Comparison of ENCODE assay signal across 38 cellular contexts in genomic region chr6:22332216-22332615, GRCh38. TPM values are rescaled to one million over a fixed set of nuclear protein-coding genes. Genes with fewer than 3 reads are reported as not detected.
"Had no signal": no experiment of that assay in that cellular context is flagged by ENCODE, and none has a peak within 500 bp of the region (broad histone marks: within the 10 kb centered on the region; RNA-seq: fewer than 3 reads in every experiment).

No MANE protein-coding gene starts in this region.

- H3K9me3 Mint-ChIP-seq: activated B cell treated with CpG ODN at 0.5 μM for 24 hours; activated CD4-positive, alpha-beta T cell treated with anti-CD3 and anti-CD28 coated beads, Interleukin-2, amount 10 ng/mL, durations not matched to agents 24 days and 14 days; activated naive CD4-positive, alpha-beta T cell treated with anti-CD3 and anti-CD28 coated beads, Interleukin-2, amount 50 U/mL, for 24 hours; activated naive CD8-positive, alpha-beta T cell treated with anti-CD3 and anti-CD28 coated beads for 36 hours; activated naive CD8-positive, alpha-beta T cell treated with anti-CD3 and anti-CD28 coated beads, Interleukin-2, amount 50 U/mL, for 24 hours; activated T-helper 2 cell treated with anti-CD3 and anti-CD28 coated beads, Interferon-gamma antibody, Interleukin-2, Interleukin-4, amounts not matched to agents 10 μg/mL and 5 μg/mL and 100 μg/mL, durations not matched to agents 14 hours and 24 hours and 36 hours; T-helper 2 cell treated with Interferon-gamma antibody and Interleukin-4, amounts not matched to agents 5 μg/mL and 100 μg/mL, for 36 hours had no signal

- H3K4me3 ChIP-seq: adrenal gland, body of pancreas, esophagus muscularis mucosa, gastrocnemius medialis, heart left ventricle had no signal

- ATAC-seq: activated CD4-positive, alpha-beta T cell treated with anti-CD3 and anti-CD28 coated beads for 36 hours; activated CD8-positive, alpha-beta memory T cell treated with anti-CD3 and anti-CD28 coated beads, Interleukin-2, amount 10 ng/mL, durations not matched to agents 7 days and 5 days; activated CD8-positive, alpha-beta T cell treated with anti-CD3 and anti-CD28 coated beads, Interleukin-2, amount 10 ng/mL, durations not matched to agents 7 days and 5 days; activated naive CD8-positive, alpha-beta T cell treated with anti-CD3 and anti-CD28 coated beads, Interleukin-2, amount 50 U/mL, for 24 hours; body of pancreas; effector memory CD8-positive, alpha-beta T cell; foreskin keratinocyte; gastrocnemius medialis; heart left ventricle had no signal

- H3K27ac ChIP-seq: adrenal gland, body of pancreas, esophagus muscularis mucosa, foreskin keratinocyte, gastrocnemius medialis, heart left ventricle, WERI-Rb-1 had no signal

- H3K4me3 Mint-ChIP-seq: activated B cell treated with CpG ODN at 0.5 μM for 24 hours; activated CD4-positive, alpha-beta memory T cell treated with anti-CD3 and anti-CD28 coated beads for 36 hours; activated CD4-positive, alpha-beta T cell treated with anti-CD3 and anti-CD28 coated beads for 36 hours; activated CD4-positive, alpha-beta T cell treated with anti-CD3 and anti-CD28 coated beads, Interleukin-2, amount 10 ng/mL, durations not matched to agents 24 days and 14 days; activated CD8-positive, alpha-beta memory T cell treated with anti-CD3 and anti-CD28 coated beads, Interleukin-2, amount 10 ng/mL, durations not matched to agents 7 days and 5 days; activated CD8-positive, alpha-beta T cell treated with anti-CD3 and anti-CD28 coated beads, Interleukin-2, amount 10 ng/mL, durations not matched to agents 7 days and 5 days; activated naive CD4-positive, alpha-beta T cell treated with anti-CD3 and anti-CD28 coated beads for 36 hours; activated naive CD4-positive, alpha-beta T cell treated with anti-CD3 and anti-CD28 coated beads, Interleukin-2, amount 50 U/mL, for 24 hours; activated naive CD8-positive, alpha-beta T cell treated with anti-CD3 and anti-CD28 coated beads for 36 hours; activated naive CD8-positive, alpha-beta T cell treated with anti-CD3 and anti-CD28 coated beads, Interleukin-2, amount 50 U/mL, for 24 hours; activated T-helper 1 cell treated with anti-CD3 and anti-CD28 coated beads, Interleukin-12 subunit alpha, Interleukin-12 subunit beta, Interleukin-2, Interleukin-4 antibody, amounts not matched to agents 30 ng/mL and 10 ng/mL and 1 ng/mL, durations not matched to agents 14 hours and 24 hours and 36 hours; effector memory CD8-positive, alpha-beta T cell; T-helper 2 cell treated with Interferon-gamma antibody and Interleukin-4, amounts not matched to agents 5 μg/mL and 100 μg/mL, for 36 hours had no signal

- H3K4me1 ChIP-seq: adrenal gland, body of pancreas, esophagus muscularis mucosa, foreskin keratinocyte, gastrocnemius medialis, heart left ventricle had no signal

- H3K27me3 ChIP-seq: adrenal gland, body of pancreas, esophagus muscularis mucosa, foreskin keratinocyte, gastrocnemius medialis, heart left ventricle had no signal

- H3K27me3 Mint-ChIP-seq: activated B cell treated with CpG ODN at 0.5 μM for 24 hours; activated CD4-positive, alpha-beta memory T cell treated with anti-CD3 and anti-CD28 coated beads for 36 hours; activated CD4-positive, alpha-beta T cell treated with anti-CD3 and anti-CD28 coated beads for 36 hours; activated CD4-positive, alpha-beta T cell treated with anti-CD3 and anti-CD28 coated beads, Interleukin-2, amount 10 ng/mL, durations not matched to agents 24 days and 14 days; activated CD8-positive, alpha-beta memory T cell treated with anti-CD3 and anti-CD28 coated beads, Interleukin-2, amount 10 ng/mL, durations not matched to agents 7 days and 5 days; activated naive CD4-positive, alpha-beta T cell treated with anti-CD3 and anti-CD28 coated beads, Interleukin-2, amount 50 U/mL, for 24 hours; activated naive CD8-positive, alpha-beta T cell treated with anti-CD3 and anti-CD28 coated beads for 36 hours; activated naive CD8-positive, alpha-beta T cell treated with anti-CD3 and anti-CD28 coated beads, Interleukin-2, amount 50 U/mL, for 24 hours; effector memory CD8-positive, alpha-beta T cell had no signal

- H3K27ac Mint-ChIP-seq: activated B cell treated with CpG ODN at 0.5 μM for 24 hours; activated CD4-positive, alpha-beta memory T cell treated with anti-CD3 and anti-CD28 coated beads for 36 hours; activated CD4-positive, alpha-beta T cell treated with anti-CD3 and anti-CD28 coated beads for 36 hours; activated CD4-positive, alpha-beta T cell treated with anti-CD3 and anti-CD28 coated beads, Interleukin-2, amount 10 ng/mL, durations not matched to agents 24 days and 14 days; activated CD8-positive, alpha-beta memory T cell treated with anti-CD3 and anti-CD28 coated beads, Interleukin-2, amount 10 ng/mL, durations not matched to agents 7 days and 5 days; activated CD8-positive, alpha-beta T cell treated with anti-CD3 and anti-CD28 coated beads, Interleukin-2, amount 10 ng/mL, durations not matched to agents 7 days and 5 days; activated naive CD4-positive, alpha-beta T cell treated with anti-CD3 and anti-CD28 coated beads for 36 hours; activated naive CD4-positive, alpha-beta T cell treated with anti-CD3 and anti-CD28 coated beads, Interleukin-2, amount 50 U/mL, for 24 hours; activated naive CD8-positive, alpha-beta T cell treated with anti-CD3 and anti-CD28 coated beads for 36 hours; activated naive CD8-positive, alpha-beta T cell treated with anti-CD3 and anti-CD28 coated beads, Interleukin-2, amount 50 U/mL, for 24 hours; activated T-helper 1 cell treated with anti-CD3 and anti-CD28 coated beads, Interleukin-12 subunit alpha, Interleukin-12 subunit beta, Interleukin-2, Interleukin-4 antibody, amounts not matched to agents 30 ng/mL and 10 ng/mL and 1 ng/mL, durations not matched to agents 14 hours and 24 hours and 36 hours; activated T-helper 2 cell treated with anti-CD3 and anti-CD28 coated beads, Interferon-gamma antibody, Interleukin-2, Interleukin-4, amounts not matched to agents 10 μg/mL and 5 μg/mL and 100 μg/mL, durations not matched to agents 14 hours and 24 hours and 36 hours; effector memory CD8-positive, alpha-beta T cell; T-helper 2 cell treated with Interferon-gamma antibody and Interleukin-4, amounts not matched to agents 5 μg/mL and 100 μg/mL, for 36 hours had no signal

- H3K36me3 Mint-ChIP-seq: activated CD4-positive, alpha-beta memory T cell treated with anti-CD3 and anti-CD28 coated beads for 36 hours; activated CD8-positive, alpha-beta memory T cell treated with anti-CD3 and anti-CD28 coated beads, Interleukin-2, amount 10 ng/mL, durations not matched to agents 7 days and 5 days; activated naive CD4-positive, alpha-beta T cell treated with anti-CD3 and anti-CD28 coated beads, Interleukin-2, amount 50 U/mL, for 24 hours; activated naive CD8-positive, alpha-beta T cell treated with anti-CD3 and anti-CD28 coated beads for 36 hours had no signal

- H3K9me3 ChIP-seq: adrenal gland, body of pancreas, esophagus muscularis mucosa, gastrocnemius medialis, heart left ventricle had no signal

- DNase-seq: activated B cell treated with CpG ODN at 0.5 μM for 24 hours; activated CD4-positive, alpha-beta memory T cell treated with anti-CD3 and anti-CD28 coated beads for 36 hours; activated CD4-positive, alpha-beta T cell treated with anti-CD3 and anti-CD28 coated beads for 36 hours; activated CD4-positive, alpha-beta T cell treated with anti-CD3 and anti-CD28 coated beads, Interleukin-2, amount 10 ng/mL, durations not matched to agents 24 days and 14 days; activated CD4-positive, CD25-positive, alpha-beta regulatory T cell treated with anti-CD3 and anti-CD28 coated beads, Interleukin-2, amount 50 U/mL, for 72 hours; activated CD8-positive, alpha-beta memory T cell treated with anti-CD3 and anti-CD28 coated beads, Interleukin-2, amount 10 ng/mL, durations not matched to agents 7 days and 5 days; activated CD8-positive, alpha-beta memory T cell treated with anti-CD3 and anti-CD28 coated beads, Interleukin-2, amount 50 U/mL, for 4 hours; activated CD8-positive, alpha-beta T cell treated with anti-CD3 and anti-CD28 coated beads, Interleukin-2, amount 10 ng/mL, durations not matched to agents 7 days and 5 days; activated effector memory CD4-positive, alpha-beta T cell treated with anti-CD3 and anti-CD28 coated beads, Interleukin-2, amount 50 U/mL, for 16 hours; activated naive CD4-positive, alpha-beta T cell treated with anti-CD3 and anti-CD28 coated beads for 36 hours; activated naive CD8-positive, alpha-beta T cell treated with anti-CD3 and anti-CD28 coated beads for 36 hours; activated naive CD8-positive, alpha-beta T cell treated with anti-CD3 and anti-CD28 coated beads, Interleukin-2, amount 50 U/mL, for 24 hours; activated T-cell treated with anti-CD3 and anti-CD28 coated beads, Interleukin-2, amount 50 U/mL, for 1 hour; activated T-cell treated with anti-CD3 and anti-CD28 coated beads, Interleukin-2, amount 50 U/mL, for 48 hours; adrenal gland; amygdala; aorta; body of pancreas; caudate nucleus; cortex of kidney; dermis blood vessel endothelial cell; effector CD4-positive, alpha-beta T cell; effector memory CD8-positive, alpha-beta T cell; erythroblast; foreskin keratinocyte; gastrocnemius medialis; glutamatergic neuron; heart left ventricle; T1000; WERI-Rb-1 had no signal

- H3K4me1 Mint-ChIP-seq: activated CD4-positive, alpha-beta T cell treated with anti-CD3 and anti-CD28 coated beads for 36 hours; activated CD4-positive, alpha-beta T cell treated with anti-CD3 and anti-CD28 coated beads, Interleukin-2, amount 10 ng/mL, durations not matched to agents 24 days and 14 days; activated CD8-positive, alpha-beta memory T cell treated with anti-CD3 and anti-CD28 coated beads, Interleukin-2, amount 10 ng/mL, durations not matched to agents 7 days and 5 days; activated naive CD4-positive, alpha-beta T cell treated with anti-CD3 and anti-CD28 coated beads, Interleukin-2, amount 50 U/mL, for 24 hours; activated naive CD8-positive, alpha-beta T cell treated with anti-CD3 and anti-CD28 coated beads, Interleukin-2, amount 50 U/mL, for 24 hours had no signal

- FAIRE-seq: colon had no signal

- H3K36me3 ChIP-seq: adrenal gland, esophagus muscularis mucosa, gastrocnemius medialis, heart left ventricle, WERI-Rb-1 had no signal

RNA-seq across cellular contexts. Expression of gene PRL, which starts 35.4 kb away (rescaled TPM):
- total RNA-seq: activated B cell treated with CpG ODN at 0.5 μM for 24 hours; activated CD4-positive, alpha-beta memory T cell treated with anti-CD3 and anti-CD28 coated beads for 36 hours; activated CD4-positive, alpha-beta T cell treated with anti-CD3 and anti-CD28 coated beads for 36 hours; activated CD4-positive, alpha-beta T cell treated with anti-CD3 and anti-CD28 coated beads, Interleukin-2, amount 10 ng/mL, durations not matched to agents 24 days and 14 days; activated CD8-positive, alpha-beta memory T cell treated with anti-CD3 and anti-CD28 coated beads for 36 hours; activated CD8-positive, alpha-beta memory T cell treated with anti-CD3 and anti-CD28 coated beads, Interleukin-2, amount 10 ng/mL, durations not matched to agents 7 days and 5 days; activated CD8-positive, alpha-beta T cell treated with anti-CD3 and anti-CD28 coated beads, Interleukin-2, amount 10 ng/mL, durations not matched to agents 7 days and 5 days; activated naive CD4-positive, alpha-beta T cell treated with anti-CD3 and anti-CD28 coated beads for 36 hours; activated naive CD8-positive, alpha-beta T cell treated with anti-CD3 and anti-CD28 coated beads for 36 hours; activated T-helper 1 cell treated with anti-CD3 and anti-CD28 coated beads, Interleukin-12 subunit alpha, Interleukin-12 subunit beta, Interleukin-2, Interleukin-4 antibody, amounts not matched to agents 30 ng/mL and 10 ng/mL and 1 ng/mL, durations not matched to agents 14 hours and 24 hours and 36 hours; activated T-helper 2 cell treated with anti-CD3 and anti-CD28 coated beads, Interferon-gamma antibody, Interleukin-2, Interleukin-4, amounts not matched to agents 10 μg/mL and 5 μg/mL and 100 μg/mL, durations not matched to agents 14 hours and 24 hours and 36 hours; adrenal gland; aorta; body of pancreas; chondrocyte; dermis blood vessel endothelial cell; foreskin keratinocyte; gastrocnemius medialis; heart left ventricle had no signal
- polyA plus RNA-seq: adrenal gland, aorta, foreskin keratinocyte, heart left ventricle had no signal
